ENCODE assay signal across 8 cellular contexts in the genomic region with DNA sequence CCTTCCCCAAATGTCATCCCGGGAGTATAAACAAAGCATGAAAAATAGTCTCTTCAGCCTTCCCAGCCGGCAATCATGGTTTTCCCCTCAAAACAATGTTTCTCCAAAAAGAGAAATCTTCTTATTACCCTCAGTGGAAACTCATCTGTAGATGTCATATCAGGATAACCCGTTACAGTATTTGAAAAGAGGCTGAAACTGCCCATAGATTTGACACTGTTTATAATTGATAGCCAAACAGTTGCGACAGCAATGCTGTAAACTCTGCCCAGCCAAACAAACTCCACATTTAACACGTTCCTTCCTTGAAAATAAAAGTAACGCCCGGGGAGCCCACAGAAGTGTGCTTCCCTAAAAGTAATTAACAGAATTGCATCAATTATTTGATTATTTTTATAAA.
DNase-seq lines count a peak whose midpoint lies in the region; ATAC-seq, FAIRE-seq and TF ChIP-seq lines count a peak whose summit lies in the region.

No MANE protein-coding gene starts in this region.

- H3K36me3 ChIP-seq in effector memory CD4-positive, alpha-beta T cell (ENCODE audit: control insufficient read depth, insufficient read depth, low read length), result no peaks in the 10 kb centered on the region
- H3K36me3 ChIP-seq in vagina, result no peaks in the 10 kb centered on the region

- TF ChIP-seq POLR2A in vagina (IDR thresholded peaks at IDR 0.05), result no peak

- H3K27me3 Mint-ChIP-seq in mesothelial cell of epicardium (ENCODE audit: low read depth), result no peaks in the 10 kb centered on the region

- FAIRE-seq in GM18507 (lab: Jason Lieb, UNC), result peak; percentile 26

- H3K4me1 Mint-ChIP-seq in mesothelial cell of epicardium, result peaks cover 54% of the 10 kb centered on the region

- peak overlapping the region; percentile 86 for H3K27ac Mint-ChIP-seq in mesothelial cell of epicardium

- peak overlapping the region; percentile 85 for H3K4me3 ChIP-seq in effector memory CD4-positive, alpha-beta T cell (ENCODE audit: insufficient read depth, low read depth, low read length, poor library complexity, severe bottlenecking)
- H3K4me3 ChIP-seq in vagina, result peak overlapping the region; percentile 52 to 84

- H3K36me3 Mint-ChIP-seq in mesothelial cell of epicardium, result no peaks in the 10 kb centered on the region

- peak overlapping the region; percentile 88 for H3K4me3 Mint-ChIP-seq in mesothelial cell of epicardium

- peaks cover 31% of the 10 kb centered on the region for H3K4me1 ChIP-seq in effector memory CD4-positive, alpha-beta T cell (ENCODE audit: control insufficient read depth, insufficient read depth, low read length, poor library complexity, severe bottlenecking)
- H3K4me1 ChIP-seq in vagina, result peaks cover 31% of the 10 kb centered on the region

- intact Hi-C loops in vagina (cut with DNase I), result no loop called here

- no peaks in the 10 kb centered on the region for H3K27me3 ChIP-seq in effector memory CD4-positive, alpha-beta T cell (replicated peaks; ENCODE audit: control insufficient read depth, insufficient read depth, low read length, poor library complexity, severe bottlenecking)
- no peaks in the 10 kb centered on the region for H3K27me3 ChIP-seq in vagina

- no peak for DNase-seq in GM18507 (ENCODE audit: extremely low spot score, insufficient read length, low read depth)
- peak; percentile 64 for DNase-seq in NOMO-1 treated with DMSO at 0.1 percent for 48 hours (lab: John Stamatoyannopoulos, UW; ENCODE audit: unreplicated experiment)
- DNase-seq in effector memory CD4-positive, alpha-beta T cell, result no peak
- DNase-seq in mesothelial cell of epicardium (ENCODE audit: low spot score in 2 of 2, unreplicated experiment in 2 of 2), result no peak
- no peak for DNase-seq in vagina (ENCODE audit: extremely low spot score in 2 of 2)
- no peak for DNase-seq in activated CD4-positive, alpha-beta T cell treated with anti-CD3 and anti-CD28 coated beads, Interleukin-2, amount 50 U/mL, for 48 hours
- DNase-seq in activated CD8-positive, alpha-beta memory T cell treated with anti-CD3 and anti-CD28 coated beads for 24 hours, result no peak

- ATAC-seq in GM21529 (IDR thresholded peaks at IDR 0.05; ENCODE audit: unreplicated experiment), result no peak

- TF ChIP-seq CTCF in mesothelial cell of epicardium (IDR thresholded peaks at IDR 0.05; ENCODE audit: unreplicated experiment) (no peak), vagina (IDR thresholded peaks at IDR 0.05) (no peak)

- peak overlapping the region; percentile 78 for H3K27ac ChIP-seq in effector memory CD4-positive, alpha-beta T cell (ENCODE audit: insufficient read depth, low read length, poor library complexity, severe bottlenecking)
- H3K27ac ChIP-seq in vagina, result peak overlapping the region; percentile 53

- no peaks in the 10 kb centered on the region for H3K9me3 ChIP-seq in effector memory CD4-positive, alpha-beta T cell (ENCODE audit: control insufficient read depth, low read length)
- no peaks in the 10 kb centered on the region for H3K9me3 ChIP-seq in vagina

- H3K9me3 Mint-ChIP-seq in mesothelial cell of epicardium, result no peaks in the 10 kb centered on the region
